7 cellular contexts compared by ENCODE assay signal in the genomic region with DNA sequence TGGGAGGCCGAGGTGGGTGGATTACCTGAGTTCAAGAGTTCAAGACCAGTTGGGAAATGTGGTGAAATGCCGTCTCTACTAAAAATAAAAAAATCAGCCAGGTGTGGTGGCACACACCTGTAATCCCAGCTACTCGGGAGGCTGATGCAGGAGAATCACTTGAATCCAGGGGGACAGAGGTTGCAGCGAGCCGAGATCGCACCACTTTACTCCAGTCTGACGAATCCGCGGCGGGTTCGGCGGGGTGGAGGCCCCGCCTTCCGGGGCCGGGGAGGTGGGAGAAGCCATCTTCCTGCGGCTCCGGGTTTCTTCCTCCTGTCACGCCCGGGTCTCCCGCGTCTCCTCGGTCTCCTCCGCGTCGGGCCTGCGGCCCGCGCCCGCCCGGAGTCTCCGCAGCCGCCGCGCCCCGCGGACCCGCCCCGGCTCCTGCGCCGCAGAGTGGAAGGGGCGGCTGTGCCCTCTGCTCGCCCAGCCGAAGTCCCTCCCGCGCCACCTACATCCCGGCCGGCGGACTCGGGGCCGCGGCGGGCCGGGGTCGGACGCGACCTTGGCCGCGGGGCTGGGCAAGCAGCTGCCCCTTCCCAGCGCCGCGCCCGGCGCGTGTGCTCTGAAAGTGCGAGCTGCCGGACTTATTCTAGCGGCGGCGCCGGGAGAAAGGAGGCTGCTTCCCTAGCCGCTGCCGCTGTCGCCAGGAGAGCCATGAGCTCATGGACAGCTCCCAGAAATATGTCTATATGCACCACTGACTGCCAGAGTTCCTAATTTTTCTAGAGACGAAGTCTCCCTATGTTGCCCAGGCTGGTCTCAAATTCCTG.
DNase-seq lines count a peak whose midpoint lies in the region; ATAC-seq and TF ChIP-seq lines count a peak whose summit lies in the region.
"Not testable (repeated sequence)": the region's sequence is repeated elsewhere in the genome, so short reads cannot be mapped to it uniquely, and the experiment has no call there.

No MANE protein-coding gene starts in this region.

- H3K4me3 ChIP-seq in PC-3 (ENCODE audit: low read length); body of pancreas: not testable (repeated sequence)
- H3K4me3 ChIP-seq in mucosa of rectum (ENCODE audit: low read length in 2 of 2), result peak overlapping the region; percentile 46 to 52

- not testable (repeated sequence) for DNase-seq in PC-3
- DNase-seq in activated CD8-positive, alpha-beta memory T cell treated with anti-CD3 and anti-CD28 coated beads, Interleukin-2, amount 10 ng/mL, durations not matched to agents 7 days and 5 days, result peak; percentile 64
- peak in 1 of 4 donors; percentile 29 for DNase-seq in body of pancreas
- DNase-seq in glomerular visceral epithelial cell (ENCODE audit: extremely low spot score), result peak; percentile 2
- DNase-seq in stimulated activated CD4-positive, alpha-beta T cell treated with anti-CD3 and anti-CD28 coated beads, Interleukin-1b, Interleukin-23, amount 100 ng/mL, for 48 hours, result peak; percentile 28

- peaks cover 15% of the 10 kb centered on the region for H3K36me3 Mint-ChIP-seq in activated CD8-positive, alpha-beta memory T cell treated with anti-CD3 and anti-CD28 coated beads, Interleukin-2, amount 10 ng/mL, durations not matched to agents 7 days and 5 days

- H3K9me2 ChIP-seq in PC-3 (replicated peaks; ENCODE audit: low read length), result not testable (repeated sequence)

- H3K9me3 ChIP-seq in PC-3 (ENCODE audit: low read length); body of pancreas; mucosa of rectum (ENCODE audit: control insufficient read depth in 2 of 2, low read length in 2 of 2): not testable (repeated sequence)

- ATAC-seq in GM18867 (IDR thresholded peaks at IDR 0.05; ENCODE audit: unreplicated experiment), result peak; percentile 50
- ATAC-seq in PC-3, result peak; percentile 56
- peak; percentile 89 for ATAC-seq in activated CD8-positive, alpha-beta memory T cell treated with anti-CD3 and anti-CD28 coated beads, Interleukin-2, amount 10 ng/mL, durations not matched to agents 7 days and 5 days
- ATAC-seq in body of pancreas, result peak; percentile 65

- not testable (repeated sequence) for H3K27ac ChIP-seq in PC-3 (ENCODE audit: low read length); body of pancreas; mucosa of rectum (ENCODE audit: low read depth in 2 of 2, low read length in 2 of 2)

- not testable (repeated sequence) for H3K36me3 ChIP-seq in PC-3 (ENCODE audit: low read depth, low read length); body of pancreas (replicated peaks in 1 of 2; ENCODE audit: insufficient read depth in 1 of 2, low read depth in 2 of 2); mucosa of rectum (ENCODE audit: control insufficient read depth in 2 of 2, insufficient read depth in 2 of 2, low read length in 2 of 2)

- H3K27me3 Mint-ChIP-seq in activated CD8-positive, alpha-beta memory T cell treated with anti-CD3 and anti-CD28 coated beads, Interleukin-2, amount 10 ng/mL, durations not matched to agents 7 days and 5 days, result not testable (repeated sequence)

- not testable (repeated sequence) for H4K20me1 ChIP-seq in PC-3 (ENCODE audit: low read length)

- H2AFZ ChIP-seq in PC-3 (ENCODE audit: low read length), result not testable (repeated sequence)

- H3K27me3 ChIP-seq in PC-3 (ENCODE audit: low read length); body of pancreas; mucosa of rectum (ENCODE audit: control insufficient read depth in 2 of 2, insufficient read depth in 2 of 2, low read length in 2 of 2): not testable (repeated sequence)

- TF ChIP-seq CTCF in PC-3 (conservative IDR thresholded peaks at IDR 0.05; ENCODE audit: low read depth, low read length); body of pancreas (IDR thresholded peaks at IDR 0.05): not testable (repeated sequence)

- TF ChIP-seq POLR2A in body of pancreas (IDR thresholded peaks at IDR 0.05), result not testable (repeated sequence)

- H3F3A ChIP-seq in PC-3 (ENCODE audit: low read length, unreplicated experiment), result not testable (repeated sequence)

- not testable (repeated sequence) for H3K9me3 Mint-ChIP-seq in activated CD8-positive, alpha-beta memory T cell treated with anti-CD3 and anti-CD28 coated beads, Interleukin-2, amount 10 ng/mL, durations not matched to agents 7 days and 5 days (ENCODE audit: low read depth)

- not testable (repeated sequence) for H3K9ac ChIP-seq in PC-3 (ENCODE audit: low read length); mucosa of rectum (ENCODE audit: low read depth in 1 of 2, low read length in 2 of 2)

- not testable (repeated sequence) for H3K79me2 ChIP-seq in PC-3 (ENCODE audit: low read length)

- H3K4me1 Mint-ChIP-seq in activated CD8-positive, alpha-beta memory T cell treated with anti-CD3 and anti-CD28 coated beads, Interleukin-2, amount 10 ng/mL, durations not matched to agents 7 days and 5 days, result peaks cover 16% of the 10 kb centered on the region

- CTCF ChIA-PET in PC-3 (lab: Charles Lee); activated CD8-positive, alpha-beta memory T cell treated with anti-CD3 and anti-CD28 coated beads, Interleukin-2, amount 10 ng/mL, durations not matched to agents 7 days and 5 days (lab: Charles Lee): not testable (repeated sequence)

- 9 to 16% methylated on average over 8 to 11 of the region's 74 CpGs for WGBS in body of pancreas, 2 donors

- not testable (repeated sequence) for H3K4me2 ChIP-seq in PC-3 (ENCODE audit: low read length)

- not testable (repeated sequence) for H3K4me1 ChIP-seq in PC-3 (ENCODE audit: insufficient read depth, low read length); body of pancreas; mucosa of rectum (ENCODE audit: control insufficient read depth in 2 of 2, insufficient read depth in 2 of 2, low read length in 2 of 2)

- H3K4me3 Mint-ChIP-seq in activated CD8-positive, alpha-beta memory T cell treated with anti-CD3 and anti-CD28 coated beads, Interleukin-2, amount 10 ng/mL, durations not matched to agents 7 days and 5 days, result peak overlapping the region; percentile 81

- intact Hi-C loops in PC-3 (cut with micrococcal nuclease); body of pancreas (cut with DNase I): not testable (repeated sequence)

- BruUV-seq in PC-3 (replicated peaks; lab: Mats Ljungman, UMichigan), result not testable (repeated sequence)

- POLR2A ChIA-PET in PC-3 (lab: Charles Lee; ENCODE audit: unreplicated experiment), result not testable (repeated sequence)

- H3K27ac Mint-ChIP-seq in activated CD8-positive, alpha-beta memory T cell treated with anti-CD3 and anti-CD28 coated beads, Interleukin-2, amount 10 ng/mL, durations not matched to agents 7 days and 5 days, result peak overlapping the region; percentile 82
